ENCODE assay signal across 36 cellular contexts in genomic region chr4:69440312-69440711, GRCh38. TPM values are rescaled to one million over a fixed set of nuclear protein-coding genes. Genes with fewer than 3 reads are reported as not detected.
"Had no signal": no experiment of that assay in that cellular context is flagged by ENCODE, and none has a peak within 500 bp of the region (broad histone marks: within the 10 kb centered on the region; RNA-seq: fewer than 3 reads in every experiment).

No MANE protein-coding gene starts in this region.

- H3K27ac ChIP-seq: adrenal gland, cardiac muscle cell, VCaP had no signal

- H3K27me3 ChIP-seq: adrenal gland, cardiac muscle cell had no signal

- ATAC-seq: activated CD8-positive, alpha-beta T cell treated with anti-CD3 and anti-CD28 coated beads for 36 hours; activated naive CD4-positive, alpha-beta T cell treated with anti-CD3 and anti-CD28 coated beads, Interleukin-2, amount 50 U/mL, for 72 hours; activated T-cell treated with anti-CD3 and anti-CD28 coated beads, Interleukin-2, amount 50 U/mL, for 4 hours; activated T-cell treated with anti-CD3 and anti-CD28 coated beads, Interleukin-2, amount 50 U/mL, for 72 hours; activated T-helper 17 cell treated with anti-CD3 and anti-CD28 coated beads, Interleukin-2, amount 50 U/mL, for 72 hours had no signal

- H3K4me3 ChIP-seq: adrenal gland, cardiac muscle cell had no signal

- H3K4me1 ChIP-seq: adrenal gland had no signal

- H3K9me3 ChIP-seq: adrenal gland had no signal

- DNase-seq: activated B cell treated with CpG ODN at 0.5 μM for 24 hours; activated CD4-positive, alpha-beta memory T cell treated with anti-CD3 and anti-CD28 coated beads for 36 hours; activated CD4-positive, alpha-beta T cell treated with anti-CD3 and anti-CD28 coated beads for 4 hours; activated CD4-positive, alpha-beta T cell treated with anti-CD3 and anti-CD28 coated beads, Interleukin-2, amount 10 ng/mL, durations not matched to agents 24 days and 14 days; activated CD4-positive, alpha-beta T cell treated with anti-CD3 and anti-CD28 coated beads, Interleukin-2, amount 50 U/mL, for 1 hour; activated CD4-positive, alpha-beta T cell treated with anti-CD3 and anti-CD28 coated beads, Interleukin-2, amount 50 U/mL, for 4 hours; activated CD4-positive, CD25-positive, alpha-beta regulatory T cell treated with anti-CD3 and anti-CD28 coated beads, Interleukin-2, amount 50 U/mL, for 72 hours; activated CD8-positive, alpha-beta memory T cell treated with anti-CD3 and anti-CD28 coated beads, Interleukin-2, amount 50 U/mL, for 4 hours; activated CD8-positive, alpha-beta T cell treated with anti-CD3 and anti-CD28 coated beads for 36 hours; activated effector memory CD4-positive, alpha-beta T cell treated with anti-CD3 and anti-CD28 coated beads, Interleukin-2, amount 50 U/mL, for 16 hours; activated gamma-delta T cell treated with Interleukin-2 at 50 U/mL for 16 hours; activated naive CD4-positive, alpha-beta T cell; activated naive CD4-positive, alpha-beta T cell treated with anti-CD3 and anti-CD28 coated beads for 36 hours; activated naive CD4-positive, alpha-beta T cell treated with anti-CD3 and anti-CD28 coated beads, Interleukin-2, amount 50 U/mL, for 16 hours; activated naive CD8-positive, alpha-beta T cell treated with anti-CD3 and anti-CD28 coated beads for 36 hours; activated T-cell treated with anti-CD3 and anti-CD28 coated beads for 4 hours; activated T-cell treated with anti-CD3 and anti-CD28 coated beads, Interleukin-2, amount 50 U/mL, for 1 hour; activated T-cell treated with anti-CD3 and anti-CD28 coated beads, Interleukin-2, amount 50 U/mL, for 4 hours; activated T-cell treated with anti-CD3 and anti-CD28 coated beads, Interleukin-2, amount 50 U/mL, for 72 hours; adrenal gland; amniotic stem cell; aorta; caudate nucleus; SW 1271; T-helper 1 cell; T-helper 2 cell; T-helper 9 cell had no signal

- H3K36me3 ChIP-seq: adrenal gland, cardiac muscle cell had no signal

- FAIRE-seq: astrocyte, bronchial epithelial cell, TTC549 had no signal

RNA-seq across cellular contexts. Expression of gene UGT2B4, which starts 55.4 kb away (rescaled TPM):
- total RNA-seq: activated B cell treated with CpG ODN at 0.5 μM for 24 hours; activated CD4-positive, alpha-beta memory T cell treated with anti-CD3 and anti-CD28 coated beads for 36 hours; activated CD4-positive, alpha-beta T cell treated with anti-CD3 and anti-CD28 coated beads, Interleukin-2, amount 10 ng/mL, durations not matched to agents 24 days and 14 days; activated CD8-positive, alpha-beta memory T cell treated with anti-CD3 and anti-CD28 coated beads for 36 hours; activated CD8-positive, alpha-beta T cell treated with anti-CD3 and anti-CD28 coated beads for 36 hours; activated naive CD4-positive, alpha-beta T cell treated with anti-CD3 and anti-CD28 coated beads for 36 hours; activated naive CD4-positive, alpha-beta T cell treated with anti-CD3 and anti-CD28 coated beads, Interleukin-2, amount 50 U/mL, for 72 hours; activated naive CD8-positive, alpha-beta T cell treated with anti-CD3 and anti-CD28 coated beads for 36 hours; activated T-cell treated with anti-CD3 and anti-CD28 coated beads, Interleukin-2, amount 50 U/mL, for 72 hours; activated T-helper 1 cell treated with anti-CD3 and anti-CD28 coated beads, Interleukin-12 subunit alpha, Interleukin-12 subunit beta, Interleukin-2, Interleukin-4 antibody, amounts not matched to agents 30 ng/mL and 10 ng/mL and 1 ng/mL, durations not matched to agents 14 hours and 24 hours and 36 hours; activated T-helper 17 cell treated with anti-CD3 and anti-CD28 coated beads, Interleukin-2, amount 50 U/mL, for 72 hours; aorta; bronchial epithelial cell; cardiac muscle cell had no signal
- polyA plus RNA-seq: aorta, cardiac muscle cell had no signal
